In the genomic region with DNA sequence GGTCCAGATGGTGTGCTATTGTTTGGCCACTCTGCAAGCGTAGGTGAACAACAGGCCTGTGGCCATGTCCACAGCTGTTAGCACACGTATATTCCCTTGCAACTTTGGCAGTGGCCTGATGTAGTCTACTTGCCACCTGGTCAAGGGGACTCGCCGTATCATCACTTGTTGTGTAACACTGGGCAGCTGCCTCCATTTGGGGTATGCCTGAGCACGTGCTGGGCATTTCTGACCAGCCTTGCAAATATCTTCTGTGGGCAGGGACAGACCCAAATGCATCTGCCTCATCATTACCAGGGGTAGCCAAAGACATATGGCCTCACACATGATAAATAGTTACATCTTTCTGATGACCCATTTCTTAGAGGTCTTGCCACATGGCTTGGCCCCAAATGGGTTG, we compare ENCODE assay signal across 20 cellular contexts.
"Had no signal": no experiment of that assay in that cellular context is flagged by ENCODE, and none has a peak within 500 bp of the region (broad histone marks: within the 10 kb centered on the region; RNA-seq: fewer than 3 reads in every experiment).

No MANE protein-coding gene starts in this region.

- DNase-seq: colonic mucosa; cortex of kidney; effector CD8-positive, alpha-beta T cell; effector memory CD8-positive, alpha-beta T cell; endodermal cell; erythroblast; foreskin keratinocyte; heart left ventricle; hypothalamus; immature natural killer cell; islet precursor cell; kidney; kidney glomerular epithelial cell; left colon; left ventricle myocardium inferior; mammary epithelial cell; mesendoderm; midbrain; naive B cell; naive thymus-derived CD8-positive, alpha-beta T cell had no signal
